In genomic region chr3:127750226-127751031, GRCh38 we compare ENCODE assay signal across 8 cellular contexts.
DNase-seq lines count a peak whose midpoint lies in the region; ATAC-seq and TF ChIP-seq lines count a peak whose summit lies in the region.

No MANE protein-coding gene starts in this region.

- H3F3A ChIP-seq in DOHH2 (ENCODE audit: control insufficient read depth, insufficient read depth): no peaks in the 10 kb centered on the region

- intact Hi-C loops in posterior vena cava (cut with DNase I) (loop anchor here in 1 of 2 donors (5.0 kb wide), 1 partner anchor 72 kb away; the partner anchor contains the start of gene MGLL), upper lobe of right lung (cut with DNase I) (no loop called here)

- no peak overlapping the region for H3K9ac ChIP-seq in adipocyte (ENCODE audit: low read length)

- H3K36me3 ChIP-seq in DOHH2 (ENCODE audit: control insufficient read depth, low read length): no peaks in the 10 kb centered on the region
- H3K36me3 ChIP-seq in adipocyte (ENCODE audit: control insufficient read depth, insufficient read depth, low read length, severe bottlenecking): peaks cover 5% of the 10 kb centered on the region
- H3K36me3 ChIP-seq in upper lobe of right lung: no peaks in the 10 kb centered on the region

- H3K27ac ChIP-seq in DOHH2 (ENCODE audit: low read depth, low read length): no peak overlapping the region
- no peak overlapping the region for H3K27ac ChIP-seq in upper lobe of right lung

- H3K27me3 ChIP-seq in DOHH2 (ENCODE audit: control insufficient read depth, low read length) (peaks cover 43% of the 10 kb centered on the region), adipocyte (replicated peaks; ENCODE audit: control insufficient read depth, insufficient read depth, low read length) (no peaks in the 10 kb centered on the region), upper lobe of right lung (no peaks in the 10 kb centered on the region)

- H3K4me3 ChIP-seq in DOHH2 (ENCODE audit: low read length) (no peak overlapping the region), adipocyte (ENCODE audit: low read length) (no peak overlapping the region), upper lobe of right lung (no peak overlapping the region)

- H3K4me1 ChIP-seq in DOHH2 (ENCODE audit: control insufficient read depth, low read length) (peaks cover 13% of the 10 kb centered on the region), adipocyte (ENCODE audit: control insufficient read depth, insufficient read depth, low read length) (peaks cover 42% of the 10 kb centered on the region), upper lobe of right lung (peaks cover 26% of the 10 kb centered on the region)

- H3K4me2 ChIP-seq in DOHH2 (ENCODE audit: low read length): peak overlapping the region; percentile 14; the same call in 1 of the 2 replicates

- ATAC-seq in HG03571 (IDR thresholded peaks at IDR 0.05; ENCODE audit: unreplicated experiment): peak; percentile 38
- ATAC-seq in upper lobe of right lung: no peak

- TF ChIP-seq CTCF in DOHH2 (IDR thresholded peaks at IDR 0.05; ENCODE audit: low read depth, low read length, poor library complexity, severe bottlenecking) (no peak), upper lobe of right lung (IDR thresholded peaks at IDR 0.05) (no peak)

- H4K20me1 ChIP-seq in DOHH2 (ENCODE audit: control insufficient read depth, insufficient read depth, low read depth, low read length): no peaks in the 10 kb centered on the region

- peak; percentile 54 for DNase-seq in GM19238 (ENCODE audit: insufficient read length, low spot score)
- DNase-seq in adipocyte (ENCODE audit: low read depth): peak; percentile 84
- peak; percentile 46 for DNase-seq in posterior vena cava (ENCODE audit: low spot score)
- DNase-seq in upper lobe of right lung: no peak
- DNase-seq in midbrain (lab: John Stamatoyannopoulos, UW): no peak
- DNase-seq in NCI-H1930 (lab: John Stamatoyannopoulos, UW): no peak

- no peaks in the 10 kb centered on the region for H3K9me2 ChIP-seq in DOHH2 (replicated peaks; ENCODE audit: control insufficient read depth, low read length)

- no peaks in the 10 kb centered on the region for H3K79me2 ChIP-seq in DOHH2 (ENCODE audit: control insufficient read depth, low read length)

- H3K9me3 ChIP-seq in DOHH2 (ENCODE audit: control insufficient read depth, insufficient read depth, low read length) (no peaks in the 10 kb centered on the region), adipocyte (ENCODE audit: control insufficient read depth, low read length) (no peaks in the 10 kb centered on the region), upper lobe of right lung (no peaks in the 10 kb centered on the region)

Comparison
In these comparisons a context has a peak if more than half of its experiments do, and no peak if none do; other contexts are left out.
1. DNase-seq: peak in GM19238 (single experiment), adipocyte (single experiment) and posterior vena cava (single experiment); none in upper lobe of right lung (single experiment), midbrain (single experiment) and NCI-H1930 (0 of 2).